Comparison of ENCODE assay signal across 11 cellular contexts in genomic region chr1:79777481-79778219, GRCh38.
DNase-seq lines count a peak whose midpoint lies in the region; ATAC-seq and TF ChIP-seq lines count a peak whose summit lies in the region.
"Had no signal": no experiment of that assay in that cellular context is flagged by ENCODE, and none has a peak within 500 bp of the region (broad histone marks: within the 10 kb centered on the region; RNA-seq: fewer than 3 reads in every experiment).

No MANE protein-coding gene starts in this region.

- H3K27me3 Mint-ChIP-seq in glutamatergic neuron (ENCODE audit: unreplicated experiment), result no peaks in the 10 kb centered on the region

- CTCF ChIA-PET in HEK293 (lab: Yijun Ruan, JAX), result no interaction called here

- H3K27ac ChIP-seq in HEK293 (ENCODE audit: extremely low read depth, low read depth, low read length), result no peak overlapping the region
- H3K27ac ChIP-seq: tibial artery had no signal

- POLR2A ChIA-PET in HEK293 (lab: Yijun Ruan, JAX), result no interaction called here

- H3K4me3 ChIP-seq in HEK293 (ENCODE audit: low read depth, low read length) (no peak overlapping the region), choroid plexus epithelial cell (ENCODE audit: low read depth, low read length) (no peak overlapping the region)
- H3K4me3 ChIP-seq: tibial artery had no signal

- ATAC-seq in GM18873 (IDR thresholded peaks at IDR 0.05; ENCODE audit: low FRiP score, unreplicated experiment) (peak; percentile 100), HG03457 (IDR thresholded peaks at IDR 0.05; ENCODE audit: unreplicated experiment) (peak; percentile 100)

- DNase-seq in choroid plexus epithelial cell (ENCODE audit: low read depth), result peak; percentile 2
- no peak for DNase-seq in glutamatergic neuron
- no peak for DNase-seq in NCI-H187 (lab: John Stamatoyannopoulos, UW)
- no peak for DNase-seq in mucosa of gallbladder (ENCODE audit: low spot score)
- DNase-seq in NCI-H1105 (lab: John Stamatoyannopoulos, UW), result no peak
- DNase-seq: DMS153, NCI-H2227 treated with DMSO at 0.1 percent for 48 hours, tibial artery had no signal

- H3K36me3 ChIP-seq in HEK293 (ENCODE audit: control insufficient read depth in 2 of 2, insufficient read depth in 1 of 2, low read length in 2 of 2), result no peaks in the 10 kb centered on the region
- H3K36me3 ChIP-seq: tibial artery had no signal

- H3K4me1 Mint-ChIP-seq in glutamatergic neuron (ENCODE audit: low read depth, unreplicated experiment), result no peaks in the 10 kb centered on the region

- H3K36me3 Mint-ChIP-seq in glutamatergic neuron (ENCODE audit: unreplicated experiment), result no peaks in the 10 kb centered on the region

- TF ChIP-seq CTCF in HEK293 (tag by site-specific recombination; IDR thresholded peaks at IDR 0.05), result no peak
- no peak for TF ChIP-seq CTCF in choroid plexus epithelial cell (conservative IDR thresholded peaks at IDR 0.05; ENCODE audit: low read depth, low read length)
- no peak for TF ChIP-seq CTCF in glutamatergic neuron (IDR thresholded peaks at IDR 0.05; ENCODE audit: partially characterized antibody, unreplicated experiment)

- H3K27ac Mint-ChIP-seq in glutamatergic neuron (ENCODE audit: unreplicated experiment), result no peak overlapping the region

- H3K9me3 Mint-ChIP-seq in glutamatergic neuron (ENCODE audit: unreplicated experiment), result no peaks in the 10 kb centered on the region

- H3K4me1 ChIP-seq in HEK293 (ENCODE audit: control insufficient read depth, insufficient read depth, low read length), result no peaks in the 10 kb centered on the region
- H3K4me1 ChIP-seq: tibial artery had no signal

- H3K4me3 Mint-ChIP-seq in glutamatergic neuron (ENCODE audit: unreplicated experiment), result no peak overlapping the region

- no peaks in the 10 kb centered on the region for H3K9me3 ChIP-seq in HEK293 (ENCODE audit: control insufficient read depth, insufficient read depth, low read depth, low read length)
- H3K9me3 ChIP-seq: tibial artery had no signal

TF ChIP-seq in HEK293, 187 proteins besides CTCF, POLR2A, EP300 and RAD21:
- TF ChIP-seq ZFP37 (tag by site-specific recombination; IDR thresholded peaks at IDR 0.05), result no peak
- no peak for TF ChIP-seq ZNF184 (tag by site-specific recombination; IDR thresholded peaks at IDR 0.05)
- 0 out of 2 replicates have a peak, but pooled peaks have one; percentile 51 for TF ChIP-seq TRIM28 (IDR thresholded peaks at IDR 0.05; ENCODE audit: borderline replicate concordance, low read length)
- peak; percentile 29 for TF ChIP-seq SETDB1 (IDR thresholded peaks at IDR 0.05; ENCODE audit: insufficient read length, low read length)
- TF ChIP-seq ZNF658 (tag by site-specific recombination; IDR thresholded peaks at IDR 0.05), result no peak
- no peak for TF ChIP-seq ZSCAN4 (tag by site-specific recombination; IDR thresholded peaks at IDR 0.05)
